In genomic region chr11:61738776-61739175, GRCh38 we compare ENCODE assay signal across 21 cellular contexts. TPM values are rescaled to one million over a fixed set of nuclear protein-coding genes. Genes with fewer than 3 reads are reported as not detected.
A peak's percentile ranks its signal among the peaks of the same experiment; 100 is the strongest.
DNase-seq lines count a peak whose midpoint lies in the region; ATAC-seq, FAIRE-seq and TF ChIP-seq lines count a peak whose summit lies in the region.
"Had no signal": no experiment of that assay in that cellular context is flagged by ENCODE, and none has a peak within 500 bp of the region (broad histone marks: within the 10 kb centered on the region; RNA-seq: fewer than 3 reads in every experiment).

No MANE protein-coding gene starts in this region.

- POLR2A ChIA-PET in HepG2 (lab: Yijun Ruan, JAX) = no interaction called here

- no peaks in the 10 kb centered on the region for H3K27me3 Mint-ChIP-seq in dendritic cell treated with granulocyte-macrophage colony-stimulating factor and Interleukin-4, amounts not matched to agents 40 ng/mL and 50 ng/mL, for 4 days
- H3K27me3 Mint-ChIP-seq: B cell; CD4-positive, alpha-beta T cell had no signal

- H3K9me3 ChIP-seq in HepG2 (ENCODE audit: low read length) (no peaks in the 10 kb centered on the region), right lobe of liver (no peaks in the 10 kb centered on the region), testis (no peaks in the 10 kb centered on the region)
- H3K9me3 ChIP-seq: A549; BLaER1 treated with 17β-estradiol and CSF1 and Interleukin-3, amounts not matched to agents 10 nM and 100 nM; Caco-2 had no signal

- TF ChIP-seq EP300 in HepG2 (IDR thresholded peaks at IDR 0.05; ENCODE audit: low read depth in 2 of 2, low read length in 2 of 2) (no peak), HepG2 (CRISPR knock-in tag; IDR thresholded peaks at IDR 0.05; ENCODE audit: borderline replicate concordance) (no peak)

- H3K36me3 ChIP-seq in HepG2 (replicated peaks in 1 of 2; ENCODE audit: control insufficient read depth in 1 of 2, insufficient read depth in 2 of 2, low read length in 2 of 2) (peaks cover 25 to 41% of the 10 kb centered on the region in 2 experiments; a peak in 4 of 5 replicates), right lobe of liver (peaks cover 0 to 2% (median 0%) of the 10 kb centered on the region in 4 donors), testis (ENCODE audit: low read depth, missing control alignments) (no peaks in the 10 kb centered on the region)

- in situ Hi-C loops in HepG2 (cut with HindIII; ENCODE audit: extremely low pct_ligation_motif_present, low pct_unique_long_range_greater_than_20kb) = no loop called here

- H3K4me2 ChIP-seq in HepG2 (ENCODE audit: low read depth, low read length) = no peak overlapping the region
- H3K4me2 ChIP-seq: A549; BLaER1 treated with 17β-estradiol and CSF1 and Interleukin-3, amounts not matched to agents 10 nM and 100 nM had no signal

- H3K4me3 Mint-ChIP-seq in dendritic cell treated with granulocyte-macrophage colony-stimulating factor and Interleukin-4, amounts not matched to agents 40 ng/mL and 50 ng/mL, for 4 days = no peak overlapping the region
- H3K4me3 Mint-ChIP-seq: B cell; CD4-positive, alpha-beta T cell; CD8-positive, alpha-beta T cell had no signal

- H3K4me1 Mint-ChIP-seq in dendritic cell treated with granulocyte-macrophage colony-stimulating factor and Interleukin-4, amounts not matched to agents 40 ng/mL and 50 ng/mL, for 4 days (ENCODE audit: low read depth) = peaks cover 17% of the 10 kb centered on the region
- H3K4me1 Mint-ChIP-seq: B cell had no signal

- H3K36me3 Mint-ChIP-seq in dendritic cell treated with granulocyte-macrophage colony-stimulating factor and Interleukin-4, amounts not matched to agents 40 ng/mL and 50 ng/mL, for 4 days (ENCODE audit: low read depth) = peaks cover 100% of the 10 kb centered on the region
- H3K36me3 Mint-ChIP-seq: CD8-positive, alpha-beta T cell had no signal

- CTCF ChIA-PET in HepG2 (lab: Yijun Ruan, JAX; ENCODE audit: low intra/inter-chr PET ratio, low total read pairs) = no interaction called here

- FAIRE-seq in HepG2 (lab: Jason Lieb, UNC) = no peak
- FAIRE-seq: A549, D721Med, G401.6, GM12891 had no signal

- no peaks in the 10 kb centered on the region for H3K79me2 ChIP-seq in HepG2 (ENCODE audit: insufficient read depth, low read length)

- H3K27ac Mint-ChIP-seq in dendritic cell treated with granulocyte-macrophage colony-stimulating factor and Interleukin-4, amounts not matched to agents 40 ng/mL and 50 ng/mL, for 4 days = peak overlapping the region; percentile 88
- H3K27ac Mint-ChIP-seq: B cell; CD4-positive, alpha-beta T cell; CD8-positive, alpha-beta T cell had no signal

- H3K4me3 ChIP-seq in HepG2 (replicated peaks in 1 of 3; ENCODE audit: insufficient read depth in 1 of 3, low read depth in 2 of 3, low read length in 3 of 3) (no peak overlapping the region), right lobe of liver (no peak overlapping the region), testis (no peak overlapping the region)
- H3K4me3 ChIP-seq: A549; BLaER1 treated with 17β-estradiol and CSF1 and Interleukin-3, amounts not matched to agents 10 nM and 100 nM had no signal

- no peak overlapping the region for H2AFZ ChIP-seq in HepG2 (ENCODE audit: low read length)

- H3K9ac ChIP-seq in HepG2 (ENCODE audit: insufficient read depth, low read depth, low read length) = no peak overlapping the region

- no peak for TF ChIP-seq POLR2A in HepG2 (IDR thresholded peaks at IDR 0.05; ENCODE audit: insufficient read depth in 1 of 2, low read depth in 2 of 2, low read length in 2 of 2)
- TF ChIP-seq POLR2A in right lobe of liver (IDR thresholded peaks at IDR 0.05) = no peak
- TF ChIP-seq POLR2A in testis (IDR thresholded peaks at IDR 0.05) = no peak

- intact Hi-C loops in HepG2 (cut with micrococcal nuclease; ENCODE audit: unreplicated experiment) (no loop called here), right lobe of liver (cut with DNase I) (loop anchor here in 1 of 2 donors (10.0 kb wide), 1 partner anchor 64 kb away; no protein-coding TSS in a partner anchor), testis (cut with DNase I; ENCODE audit: low total_unique reads) (no loop called here)
- intact Hi-C loops in dendritic cell treated with granulocyte-macrophage colony-stimulating factor and Interleukin-4, amounts not matched to agents 40 ng/mL and 50 ng/mL, for 4 days (cut with micrococcal nuclease) = no loop called here

- 100% methylated on average over 2 of the region's 7 CpGs for WGBS in HepG2 (ENCODE audit: low lambda C conversion rate)
- 93% methylated on average over 3 of the region's 7 CpGs for WGBS in right lobe of liver (ENCODE audit: insufficient coverage, low coverage, low lambda C conversion rate, missing lambda C conversion rate)
- 75 to 93% methylated on average over 1 to 7 of the region's 7 CpGs for WGBS in testis, 2 donors

- no peaks in the 10 kb centered on the region for H3K9me3 Mint-ChIP-seq in dendritic cell treated with granulocyte-macrophage colony-stimulating factor and Interleukin-4, amounts not matched to agents 40 ng/mL and 50 ng/mL, for 4 days
- H3K9me3 Mint-ChIP-seq: CD4-positive, alpha-beta T cell; CD8-positive, alpha-beta T cell had no signal

- TF ChIP-seq RAD21 in HepG2 (CRISPR knock-in tag; IDR thresholded peaks at IDR 0.05) = no peak

- H4K20me1 ChIP-seq in HepG2 (ENCODE audit: insufficient read depth, low read length) = no peaks in the 10 kb centered on the region
- H4K20me1 ChIP-seq: BLaER1 treated with 17β-estradiol and CSF1 and Interleukin-3, amounts not matched to agents 10 nM and 100 nM had no signal

- H3K27ac ChIP-seq in HepG2 (ENCODE audit: extremely low read length, insufficient read depth, low read length) (no peak overlapping the region), right lobe of liver (no peak overlapping the region), testis (peak overlapping the region; percentile 24 to 25)
- H3K27ac ChIP-seq: 22Rv1; A549; BLaER1 treated with 17β-estradiol and CSF1 and Interleukin-3, amounts not matched to agents 10 nM and 100 nM; C4-2B had no signal

- H3K27me3 ChIP-seq in HepG2 (ENCODE audit: control insufficient read depth in 1 of 2, insufficient read depth in 2 of 2, low read length in 2 of 2) (no peaks in the 10 kb centered on the region), right lobe of liver (no peaks in the 10 kb centered on the region), testis (no peaks in the 10 kb centered on the region)
- H3K27me3 ChIP-seq: BLaER1 treated with 17β-estradiol and CSF1 and Interleukin-3, amounts not matched to agents 10 nM and 100 nM had no signal

- DNase-seq in HepG2 (ENCODE audit: low spot score) = no peak
- DNase-seq in right lobe of liver = no peak
- no peak for DNase-seq in testis
- no peak for DNase-seq in GOT3 (lab: John Stamatoyannopoulos, UW)
- DNase-seq: AML-193; Caco-2; Calu3; CD4-positive, alpha-beta T cell; CD8-positive, alpha-beta T cell; DMS79 treated with DMSO at 0.1 percent for 48 hours; GF-D8 had no signal

- no TSS peak for BruUV-seq in HepG2 (replicated peaks; lab: Mats Ljungman, UMichigan)

- ATAC-seq in HepG2 = no peak
- ATAC-seq in right lobe of liver = no peak
- ATAC-seq in GM18868 (IDR thresholded peaks at IDR 0.05; ENCODE audit: unreplicated experiment) = no peak
- ATAC-seq: CD8-positive, alpha-beta T cell had no signal

- H3K4me1 ChIP-seq in HepG2 (ENCODE audit: insufficient read depth, low read length) (no peaks in the 10 kb centered on the region), right lobe of liver (no peaks in the 10 kb centered on the region), testis (peaks cover 18% of the 10 kb centered on the region)
- H3K4me1 ChIP-seq: A549, Caco-2 had no signal

- TF ChIP-seq CTCF in HepG2 (CRISPR knock-in tag; IDR thresholded peaks at IDR 0.05) (no peak), right lobe of liver (IDR thresholded peaks at IDR 0.05) (no peak), testis (IDR thresholded peaks at IDR 0.05) (no peak)

RNA-seq across cellular contexts. Expression of gene MYRF, which starts 13.7 kb away (rescaled TPM):
- 7.9 and 10.2 TPM in 2 replicates for total RNA-seq in HepG2 (2016; rRNA removed; fragmentation: Illumina TruSeq; extraction: Trizol)
- total RNA-seq in HepG2 (2016; cell fraction: cytosol; rRNA removed; fragmentation: Illumina TruSeq; extraction: Trizol; ENCODE audit: low read depth) = 6.6 and 7.4 TPM in 2 replicates
- total RNA-seq in HepG2 (2016; cell fraction: insoluble cytoplasmic fraction; rRNA removed; fragmentation: Illumina TruSeq; extraction: Trizol) = 6.8 and 10.3 TPM in 2 replicates
- total RNA-seq in HepG2 (2016; cell fraction: membrane; rRNA removed; fragmentation: Illumina TruSeq; extraction: Trizol) = 8.2 and 8.5 TPM in 2 replicates
- total RNA-seq in HepG2 (2016; cell fraction: nucleus; rRNA removed; fragmentation: Illumina TruSeq; extraction: Trizol) = 16.7 and 20.6 TPM in 2 replicates
- polyA plus RNA-seq in HepG2 (2011; rRNA removed) = 25.9 and 33.2 TPM in 2 replicates
- polyA plus RNA-seq in HepG2 (2011; cell fraction: cytosol; rRNA removed) = 17.4 and 19.1 TPM in 2 replicates
- polyA plus RNA-seq in HepG2 (2011; cell fraction: nucleus; rRNA removed) = 140 and 154 TPM in 2 replicates
- polyA plus RNA-seq in HepG2 (2012) = 27.5 and 41.4 TPM in 2 replicates
- polyA plus RNA-seq in HepG2 (2016; cell fraction: cytosol; fragmentation: Illumina TruSeq; extraction: Trizol; ENCODE audit: low read depth) = 1.8 and 2.1 TPM in 2 replicates
- 12.8 and 17.2 TPM in 2 replicates for polyA plus RNA-seq in HepG2 (2016; cell fraction: insoluble cytoplasmic fraction; fragmentation: Illumina TruSeq; extraction: Trizol; ENCODE audit: low read depth)
- polyA plus RNA-seq in HepG2 (2016; cell fraction: membrane; fragmentation: Illumina TruSeq; extraction: Trizol; ENCODE audit: low read depth) = 5.7 and 6.2 TPM in 2 replicates
- 69.8 and 76.1 TPM in 2 replicates for polyA plus RNA-seq in HepG2 (2016; cell fraction: nucleus; fragmentation: Illumina TruSeq; extraction: Trizol; ENCODE audit: insufficient read depth, low read depth)
- 2.9 and 52.2 TPM in 2 replicates for polyA minus RNA-seq in HepG2 (2011; rRNA and poly(A)+ RNA removed; ENCODE audit: low replicate concordance)
- polyA minus RNA-seq in HepG2 (2011; cell fraction: cytosol; rRNA and poly(A)+ RNA removed) = 27.3 and 36.7 TPM in 2 replicates
- polyA minus RNA-seq in HepG2 (2011; cell fraction: nucleus; rRNA and poly(A)+ RNA removed) = 39.0 and 39.4 TPM in 2 replicates
- total RNA-seq in right lobe of liver = 10 to 100 TPM in 5 of 6 experiments, 1 to 10 TPM in 1; 7.6 to 16.4 (median 11.6) TPM
- total RNA-seq in testis = 10 to 100 TPM in 1 of 2 donors, 1 to 10 TPM in 1; 9.2 to 10.7 TPM
- 15.2 TPM for polyA plus RNA-seq in testis (ENCODE audit: insufficient read depth, low read depth, low replicate concordance)

RNA-seq across cellular contexts. Expression of gene TMEM258, which starts 53.6 kb away (rescaled TPM):
- total RNA-seq in HepG2 (2016; rRNA removed; fragmentation: Illumina TruSeq; extraction: Trizol) (164 and 175 TPM in 2 replicates), right lobe of liver (10 to 100 TPM; 31.6 to 74.5 (median 55.3) TPM), testis (10 to 100 TPM; 46.7 to 55.6 TPM)
- 124 and 186 TPM in 2 replicates for total RNA-seq in HepG2 (2016; cell fraction: cytosol; rRNA removed; fragmentation: Illumina TruSeq; extraction: Trizol; ENCODE audit: low read depth)
- total RNA-seq in HepG2 (2016; cell fraction: insoluble cytoplasmic fraction; rRNA removed; fragmentation: Illumina TruSeq; extraction: Trizol) = 157 and 180 TPM in 2 replicates
- total RNA-seq in HepG2 (2016; cell fraction: membrane; rRNA removed; fragmentation: Illumina TruSeq; extraction: Trizol) = 166 and 206 TPM in 2 replicates
- total RNA-seq in HepG2 (2016; cell fraction: nucleus; rRNA removed; fragmentation: Illumina TruSeq; extraction: Trizol) = 83.5 and 96.3 TPM in 2 replicates
- polyA plus RNA-seq in HepG2 (2011; rRNA removed) (363 and 424 TPM in 2 replicates), testis (ENCODE audit: insufficient read depth, low read depth, low replicate concordance) (162 TPM)
- 333 and 381 TPM in 2 replicates for polyA plus RNA-seq in HepG2 (2011; cell fraction: cytosol; rRNA removed)
- 70.6 and 77.2 TPM in 2 replicates for polyA plus RNA-seq in HepG2 (2011; cell fraction: nucleus; rRNA removed)
- polyA plus RNA-seq in HepG2 (2012) = 225 and 301 TPM in 2 replicates
- 181 and 226 TPM in 2 replicates for polyA plus RNA-seq in HepG2 (2016; cell fraction: cytosol; fragmentation: Illumina TruSeq; extraction: Trizol; ENCODE audit: low read depth)
- polyA plus RNA-seq in HepG2 (2016; cell fraction: insoluble cytoplasmic fraction; fragmentation: Illumina TruSeq; extraction: Trizol; ENCODE audit: low read depth) = 187 and 188 TPM in 2 replicates
- 185 and 215 TPM in 2 replicates for polyA plus RNA-seq in HepG2 (2016; cell fraction: membrane; fragmentation: Illumina TruSeq; extraction: Trizol; ENCODE audit: low read depth)
- polyA plus RNA-seq in HepG2 (2016; cell fraction: nucleus; fragmentation: Illumina TruSeq; extraction: Trizol; ENCODE audit: insufficient read depth, low read depth) = 173 and 175 TPM in 2 replicates
- 153 and 413 TPM in 2 replicates for polyA minus RNA-seq in HepG2 (2011; rRNA and poly(A)+ RNA removed; ENCODE audit: low replicate concordance)
- 79.2 and 82.2 TPM in 2 replicates for polyA minus RNA-seq in HepG2 (2011; cell fraction: cytosol; rRNA and poly(A)+ RNA removed)
- polyA minus RNA-seq in HepG2 (2011; cell fraction: nucleus; rRNA and poly(A)+ RNA removed) = 54.3 and 55.7 TPM in 2 replicates

RNA-seq across cellular contexts. Expression of gene FEN1, which starts 53.9 kb away (rescaled TPM):
- total RNA-seq in HepG2 (2016; rRNA removed; fragmentation: Illumina TruSeq; extraction: Trizol) (102 and 116 TPM in 2 replicates), right lobe of liver (10 to 100 TPM in 2 of 6 experiments, 1 to 10 TPM in 4; 4.0 to 13.3 (median 5.4) TPM), testis (10 to 100 TPM; 22.7 to 31.5 TPM)
- total RNA-seq in HepG2 (2016; cell fraction: cytosol; rRNA removed; fragmentation: Illumina TruSeq; extraction: Trizol; ENCODE audit: low read depth) = 9.9 and 12.9 TPM in 2 replicates
- total RNA-seq in HepG2 (2016; cell fraction: insoluble cytoplasmic fraction; rRNA removed; fragmentation: Illumina TruSeq; extraction: Trizol) = 103 and 117 TPM in 2 replicates
- total RNA-seq in HepG2 (2016; cell fraction: membrane; rRNA removed; fragmentation: Illumina TruSeq; extraction: Trizol) = 25.3 and 31.0 TPM in 2 replicates
- 47.5 and 54.1 TPM in 2 replicates for total RNA-seq in HepG2 (2016; cell fraction: nucleus; rRNA removed; fragmentation: Illumina TruSeq; extraction: Trizol)
- polyA plus RNA-seq in HepG2 (2011; rRNA removed) (10.9 and 12.4 TPM in 2 replicates), testis (ENCODE audit: insufficient read depth, low read depth, low replicate concordance) (27.3 TPM)
- polyA plus RNA-seq in HepG2 (2011; cell fraction: cytosol; rRNA removed) = 11.9 and 14.6 TPM in 2 replicates
- 4.0 and 5.3 TPM in 2 replicates for polyA plus RNA-seq in HepG2 (2011; cell fraction: nucleus; rRNA removed)
- 11.2 and 20.0 TPM in 2 replicates for polyA plus RNA-seq in HepG2 (2012)
- 5.2 and 7.1 TPM in 2 replicates for polyA plus RNA-seq in HepG2 (2016; cell fraction: cytosol; fragmentation: Illumina TruSeq; extraction: Trizol; ENCODE audit: low read depth)
- polyA plus RNA-seq in HepG2 (2016; cell fraction: insoluble cytoplasmic fraction; fragmentation: Illumina TruSeq; extraction: Trizol; ENCODE audit: low read depth) = 94.2 and 98.7 TPM in 2 replicates
- 12.2 and 15.7 TPM in 2 replicates for polyA plus RNA-seq in HepG2 (2016; cell fraction: membrane; fragmentation: Illumina TruSeq; extraction: Trizol; ENCODE audit: low read depth)
- polyA plus RNA-seq in HepG2 (2016; cell fraction: nucleus; fragmentation: Illumina TruSeq; extraction: Trizol; ENCODE audit: insufficient read depth, low read depth) = 60.2 and 63.1 TPM in 2 replicates
- polyA minus RNA-seq in HepG2 (2011; rRNA and poly(A)+ RNA removed; ENCODE audit: low replicate concordance) = 25.3 and 218 TPM in 2 replicates
- 7.6 and 10.2 TPM in 2 replicates for polyA minus RNA-seq in HepG2 (2011; cell fraction: cytosol; rRNA and poly(A)+ RNA removed)
- polyA minus RNA-seq in HepG2 (2011; cell fraction: nucleus; rRNA and poly(A)+ RNA removed) = 10.8 and 11.8 TPM in 2 replicates

RNA-seq across cellular contexts. Expression of gene DAGLA, which starts 58.6 kb away (rescaled TPM):
- total RNA-seq in HepG2 (2016; rRNA removed; fragmentation: Illumina TruSeq; extraction: Trizol) (2.3 and 3.9 TPM in 2 replicates), right lobe of liver (1 to 10 TPM in 2 of 6 experiments, under 1 TPM in 4; 0.33 to 5.5 (median 0.79) TPM), testis (1 to 10 TPM; 7.1 to 8.3 TPM)
- total RNA-seq in HepG2 (2016; cell fraction: cytosol; rRNA removed; fragmentation: Illumina TruSeq; extraction: Trizol; ENCODE audit: low read depth) = 0.61 and 0.88 TPM in 2 replicates
- total RNA-seq in HepG2 (2016; cell fraction: insoluble cytoplasmic fraction; rRNA removed; fragmentation: Illumina TruSeq; extraction: Trizol) = 2.1 and 3.9 TPM in 2 replicates
- total RNA-seq in HepG2 (2016; cell fraction: membrane; rRNA removed; fragmentation: Illumina TruSeq; extraction: Trizol) = 2.2 and 2.4 TPM in 2 replicates
- total RNA-seq in HepG2 (2016; cell fraction: nucleus; rRNA removed; fragmentation: Illumina TruSeq; extraction: Trizol) = 4.9 and 6.5 TPM in 2 replicates
- polyA plus RNA-seq in HepG2 (2011; rRNA removed) (2.6 and 3.3 TPM in 2 replicates), testis (ENCODE audit: insufficient read depth, low read depth, low replicate concordance) (5.1 TPM)
- polyA plus RNA-seq in HepG2 (2011; cell fraction: cytosol; rRNA removed) = 1.5 and 2.1 TPM in 2 replicates
- 12.4 and 14.2 TPM in 2 replicates for polyA plus RNA-seq in HepG2 (2011; cell fraction: nucleus; rRNA removed)
- polyA plus RNA-seq in HepG2 (2012) = 2.6 and 5.3 TPM in 2 replicates
- 0.45 and 0.67 TPM in 2 replicates for polyA plus RNA-seq in HepG2 (2016; cell fraction: cytosol; fragmentation: Illumina TruSeq; extraction: Trizol; ENCODE audit: low read depth)
- polyA plus RNA-seq in HepG2 (2016; cell fraction: insoluble cytoplasmic fraction; fragmentation: Illumina TruSeq; extraction: Trizol; ENCODE audit: low read depth) = 2.5 and 3.0 TPM in 2 replicates
- 1.5 and 1.9 TPM in 2 replicates for polyA plus RNA-seq in HepG2 (2016; cell fraction: membrane; fragmentation: Illumina TruSeq; extraction: Trizol; ENCODE audit: low read depth)
- polyA plus RNA-seq in HepG2 (2016; cell fraction: nucleus; fragmentation: Illumina TruSeq; extraction: Trizol; ENCODE audit: insufficient read depth, low read depth) = 14.4 and 14.8 TPM in 2 replicates
- polyA minus RNA-seq in HepG2 (2011; rRNA and poly(A)+ RNA removed; ENCODE audit: low replicate concordance) = 2.0 and 8.0 TPM in 2 replicates
- 2.2 and 3.0 TPM in 2 replicates for polyA minus RNA-seq in HepG2 (2011; cell fraction: cytosol; rRNA and poly(A)+ RNA removed)
- 4.6 TPM in 2 replicates for polyA minus RNA-seq in HepG2 (2011; cell fraction: nucleus; rRNA and poly(A)+ RNA removed)
- total RNA-seq: B cell had no signal

Comparison
In these comparisons a context has a peak if more than half of its experiments do, and no peak if none do; other contexts are left out.
1. H3K27ac ChIP-seq: peak in testis (2 of 2); none in HepG2 (single experiment) and right lobe of liver (0 of 3).